1 cellular context compared by ENCODE assay signal in genomic region chr2:86584164-86584913, GRCh38.
TF ChIP-seq lines count a peak whose summit lies in the region.

No MANE protein-coding gene starts in this region.

TF ChIP-seq in K562, 482 proteins besides CTCF, POLR2A, EP300 and RAD21 (continued from another document and continues in another):
- no peak for TF ChIP-seq MYBL2 (IDR thresholded peaks at IDR 0.05; ENCODE audit: low read depth)
- TF ChIP-seq MYBL2 (CRISPR knock-in tag; IDR thresholded peaks at IDR 0.05; ENCODE audit: borderline replicate concordance), result no peak
- no peak for TF ChIP-seq HINFP (tag; conservative IDR thresholded peaks at IDR 0.05; ENCODE audit: low read depth)
- TF ChIP-seq MYNN (IDR thresholded peaks at IDR 0.05), result no peak
- TF ChIP-seq MYNN (CRISPR knock-in tag; IDR thresholded peaks at IDR 0.05), result no peak
- TF ChIP-seq GTF3C2 (IDR thresholded peaks at IDR 0.05; ENCODE audit: borderline replicate concordance, extremely low read depth, insufficient read length), result no peak
- no peak for TF ChIP-seq RBM17 (IDR thresholded peaks at IDR 0.05; ENCODE audit: borderline replicate concordance, low read depth, low read length)
- TF ChIP-seq ZZZ3 (IDR thresholded peaks at IDR 0.05), result no peak
- no peak for TF ChIP-seq CGGBP1 (CRISPR knock-in tag; IDR thresholded peaks at IDR 0.05)
- TF ChIP-seq RFX1 (IDR thresholded peaks at IDR 0.05), result no peak
- TF ChIP-seq ZNF592 (IDR thresholded peaks at IDR 0.05), result no peak
- TF ChIP-seq ZNF507 (tag; conservative IDR thresholded peaks at IDR 0.05), result no peak
- TF ChIP-seq MEF2A (IDR thresholded peaks at IDR 0.05; ENCODE audit: control insufficient read depth, low read depth, low read length), result no peak
- no peak for TF ChIP-seq CC2D1A (IDR thresholded peaks at IDR 0.05)
- TF ChIP-seq ZNF316 (IDR thresholded peaks at IDR 0.05), result peak; percentile 74
- no peak for TF ChIP-seq CSDE1 (IDR thresholded peaks at IDR 0.05)
- no peak for TF ChIP-seq ZNF76 (CRISPR knock-in tag; IDR thresholded peaks at IDR 0.05; ENCODE audit: borderline replicate concordance)
- TF ChIP-seq FOSL1 (tag; conservative IDR thresholded peaks at IDR 0.05), result peak; percentile 88
- peak; percentile 48; the same call in 1 of the 2 replicates for TF ChIP-seq MAFF (IDR thresholded peaks at IDR 0.05; ENCODE audit: low read length)
- no peak for TF ChIP-seq MXI1 (IDR thresholded peaks at IDR 0.05; ENCODE audit: low read depth, low read length)
- no peak for TF ChIP-seq HES1 (IDR thresholded peaks at IDR 0.05; ENCODE audit: low read depth)
- no peak for TF ChIP-seq E2F4 (CRISPR knock-in tag; IDR thresholded peaks at IDR 0.05; ENCODE audit: low read depth)
- TF ChIP-seq KDM2B (CRISPR knock-in tag; IDR thresholded peaks at IDR 0.05), result no peak
- TF ChIP-seq ZNF318 (IDR thresholded peaks at IDR 0.05; ENCODE audit: borderline replicate concordance in 1 of 2, low read depth in 1 of 2), result peak in 1 of 2 experiments; percentile 58; a peak in 1 of 4 replicates
- no peak for TF ChIP-seq ETS2 (tag; IDR thresholded peaks at IDR 0.05; ENCODE audit: borderline replicate concordance, poor library complexity, severe bottlenecking)
- TF ChIP-seq TFAM (CRISPR knock-in tag; conservative IDR thresholded peaks at IDR 0.05), result no peak
- no peak for TF ChIP-seq KLF1 (tag; IDR thresholded peaks at IDR 0.05)
- TF ChIP-seq LCOR (CRISPR knock-in tag; IDR thresholded peaks at IDR 0.05), result no peak
- TF ChIP-seq SIN3A (IDR thresholded peaks at IDR 0.05; ENCODE audit: borderline replicate concordance in 2 of 2, control insufficient read depth in 1 of 2, low read depth in 2 of 2, low read length in 2 of 2), result no peak
- no peak for TF ChIP-seq TSC22D4 (tag; IDR thresholded peaks at IDR 0.05)
- no peak for TF ChIP-seq POLR2B (IDR thresholded peaks at IDR 0.05; ENCODE audit: low read depth, partially characterized antibody)
- TF ChIP-seq ATF3 (IDR thresholded peaks at IDR 0.05), result peak; percentile 40; the same call in 1 of the 2 replicates
- TF ChIP-seq ATF3 (CRISPR knock-in tag; conservative IDR thresholded peaks at IDR 0.05), result no peak
- no peak for TF ChIP-seq ZNF384 (IDR thresholded peaks at IDR 0.05; ENCODE audit: low read depth, low read length)
- peak; percentile 55; the same call in 1 of the 2 replicates for TF ChIP-seq JUND (IDR thresholded peaks at IDR 0.05; ENCODE audit: borderline replicate concordance, low read depth, low read length)
- TF ChIP-seq JUND (tag; IDR thresholded peaks at IDR 0.05; ENCODE audit: borderline replicate concordance, low read depth, low read length), result peak; percentile 16; the same call in 1 of the 3 replicates
- TF ChIP-seq NR2C1 (IDR thresholded peaks at IDR 0.05), result no peak
- no peak for TF ChIP-seq NR2C1 (tag; IDR thresholded peaks at IDR 0.05)
- TF ChIP-seq MED1 (CRISPR knock-in tag; IDR thresholded peaks at IDR 0.05; ENCODE audit: borderline replicate concordance), result no peak
- 0 out of 2 replicates have a peak, but pooled peaks have one; percentile 30 for TF ChIP-seq ZNF589 (CRISPR knock-in tag; IDR thresholded peaks at IDR 0.05; ENCODE audit: low read depth)
- TF ChIP-seq OTX1 (CRISPR knock-in tag; IDR thresholded peaks at IDR 0.05), result no peak
- TF ChIP-seq HNRNPL (IDR thresholded peaks at IDR 0.05; ENCODE audit: low read depth, low read length), result no peak
- no peak for TF ChIP-seq XRCC3 (IDR thresholded peaks at IDR 0.05)
- no peak for TF ChIP-seq HDAC1 (IDR thresholded peaks at IDR 0.05)
- TF ChIP-seq TEAD1 (CRISPR knock-in tag; IDR thresholded peaks at IDR 0.05), result peak in 1 of 2 experiments; percentile 13; a peak in 1 of 4 replicates
- no peak for TF ChIP-seq ZNF165 (CRISPR knock-in tag; IDR thresholded peaks at IDR 0.05; ENCODE audit: borderline replicate concordance)
- TF ChIP-seq ZNF699 (CRISPR knock-in tag; IDR thresholded peaks at IDR 0.05; ENCODE audit: insufficient replicate concordance), result no peak
- no peak for TF ChIP-seq NEUROD1 (IDR thresholded peaks at IDR 0.05; ENCODE audit: borderline replicate concordance, low read depth, low read length, partially characterized antibody)
- TF ChIP-seq SMARCB1 (IDR thresholded peaks at IDR 0.05; ENCODE audit: insufficient read length, low read depth), result no peak
- TF ChIP-seq MAFG (tag; conservative IDR thresholded peaks at IDR 0.05), result peak; percentile 90
